9 cellular contexts compared by ENCODE assay signal in the genomic region with DNA sequence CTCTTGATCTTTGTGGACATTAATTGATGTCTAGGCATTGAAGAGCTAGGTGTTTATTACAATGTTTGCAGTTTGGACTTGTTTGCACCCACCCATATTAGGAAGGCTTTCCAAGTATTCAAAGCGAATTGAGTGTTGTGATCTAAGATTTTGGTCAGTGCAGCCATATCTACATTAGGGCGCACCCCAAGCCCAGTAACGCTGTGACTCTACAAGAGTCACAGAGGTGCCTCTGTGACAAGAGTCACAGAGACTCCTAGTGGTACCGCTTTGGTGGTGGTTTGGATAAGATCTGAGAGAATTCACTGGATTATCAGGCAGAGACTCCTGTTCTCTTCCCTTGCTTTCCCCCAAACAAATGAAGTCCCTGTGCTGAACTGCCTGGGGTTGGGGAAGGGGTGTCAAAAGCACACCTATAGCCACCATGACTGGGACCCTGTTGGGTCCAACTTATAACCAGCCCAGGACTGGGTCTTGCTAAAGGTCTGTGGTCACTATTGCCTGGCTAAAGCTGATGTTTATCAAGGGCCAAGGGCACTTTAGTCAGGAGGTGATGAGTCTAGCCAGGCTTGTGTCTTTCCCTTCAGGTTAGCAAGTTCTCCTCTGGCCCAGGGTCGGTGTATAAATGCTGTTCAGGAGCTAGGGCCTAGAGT.
DNase-seq lines count a peak whose midpoint lies in the region; ATAC-seq and TF ChIP-seq lines count a peak whose summit lies in the region.
"Had no signal": no experiment of that assay in that cellular context is flagged by ENCODE, and none has a peak within 500 bp of the region (broad histone marks: within the 10 kb centered on the region; RNA-seq: fewer than 3 reads in every experiment).

No MANE protein-coding gene starts in this region.

- H3K4me2 ChIP-seq in Karpas-422 (ENCODE audit: low read depth, low read length, poor library complexity, severe bottlenecking), result no peak overlapping the region
- H3K4me2 ChIP-seq in SU-DHL-6 (ENCODE audit: low read depth, low read length, poor library complexity, severe bottlenecking), result no peak overlapping the region

- in situ Hi-C loops in ACHN (cut with HindIII; ENCODE audit: low pct_ligation_motif_present, low pct_unique_long_range_greater_than_20kb, low sequenced_read_pairs), result no loop called here
- in situ Hi-C loops in HAP-1 (cut with MboI; ENCODE audit: low sequenced_read_pairs), result no loop called here
- in situ Hi-C loops in gastrocnemius medialis (cut with MboI; ENCODE audit: low sequenced_read_pairs in 4 of 4), result no loop called here

- H3K9me3 Mint-ChIP-seq in activated T-cell treated with anti-CD3 and anti-CD28 coated beads, Interleukin-2, amount 50 U/mL, for 24 hours, result peaks cover 5% of the 10 kb centered on the region

- H3K36me3 ChIP-seq in HAP-1 (replicated peaks), result no peaks in the 10 kb centered on the region
- no peaks in the 10 kb centered on the region for H3K36me3 ChIP-seq in Karpas-422 (ENCODE audit: insufficient read depth, low read length)
- no peaks in the 10 kb centered on the region for H3K36me3 ChIP-seq in SU-DHL-6 (ENCODE audit: low read length)
- no peaks in the 10 kb centered on the region for H3K36me3 ChIP-seq in gastrocnemius medialis

- no peaks in the 10 kb centered on the region for H3K36me3 Mint-ChIP-seq in activated T-cell treated with anti-CD3 and anti-CD28 coated beads, Interleukin-2, amount 50 U/mL, for 24 hours (ENCODE audit: low read depth)
- H3K36me3 Mint-ChIP-seq: IgD-negative memory B cell had no signal

- H3K9me3 ChIP-seq in HAP-1 (no peaks in the 10 kb centered on the region), Karpas-422 (ENCODE audit: low read length) (no peaks in the 10 kb centered on the region), SU-DHL-6 (ENCODE audit: insufficient read depth, low read length) (no peaks in the 10 kb centered on the region), gastrocnemius medialis (no peaks in the 10 kb centered on the region)

- H3F3A ChIP-seq in SU-DHL-6 (ENCODE audit: insufficient read depth), result no peaks in the 10 kb centered on the region

- H3K4me3 ChIP-seq in GM12864 (ENCODE audit: low read depth, low read length) (no peak overlapping the region), HAP-1 (no peak overlapping the region), Karpas-422 (ENCODE audit: low read length) (no peak overlapping the region), SU-DHL-6 (ENCODE audit: insufficient read depth, low read length, poor library complexity, severe bottlenecking) (no peak overlapping the region), gastrocnemius medialis (no peak overlapping the region)

- H3K27me3 Mint-ChIP-seq in activated T-cell treated with anti-CD3 and anti-CD28 coated beads, Interleukin-2, amount 50 U/mL, for 24 hours, result no peaks in the 10 kb centered on the region
- H3K27me3 Mint-ChIP-seq: IgD-negative memory B cell had no signal

- DNase-seq in ACHN (peak; percentile 15), GM12864 (ENCODE audit: low read depth) (peak; percentile 13), HAP-1 (ENCODE audit: low spot score in 2 of 2) (peak; percentile 74 to 77), Karpas-422 (peak; percentile 83), hepatic stellate cell (ENCODE audit: low spot score) (peak; percentile 38), gastrocnemius medialis (no peak)
- no peak for DNase-seq in activated T-cell treated with anti-CD3 and anti-CD28 coated beads, Interleukin-2, amount 50 U/mL, for 24 hours

- no peak for ATAC-seq in gastrocnemius medialis

- TF ChIP-seq POLR2A in gastrocnemius medialis (IDR thresholded peaks at IDR 0.05), result no peak

- H3K27ac Mint-ChIP-seq in activated T-cell treated with anti-CD3 and anti-CD28 coated beads, Interleukin-2, amount 50 U/mL, for 24 hours, result no peak overlapping the region

- no peaks in the 10 kb centered on the region for H3K79me2 ChIP-seq in Karpas-422 (ENCODE audit: low read length)
- no peaks in the 10 kb centered on the region for H3K79me2 ChIP-seq in SU-DHL-6 (ENCODE audit: insufficient read depth, low read length)

- no peak overlapping the region for H3K4me3 Mint-ChIP-seq in activated T-cell treated with anti-CD3 and anti-CD28 coated beads, Interleukin-2, amount 50 U/mL, for 24 hours
- H3K4me3 Mint-ChIP-seq: IgD-negative memory B cell had no signal

- no peaks in the 10 kb centered on the region for H3K27me3 ChIP-seq in HAP-1 (ENCODE audit: low read depth)
- no peaks in the 10 kb centered on the region for H3K27me3 ChIP-seq in Karpas-422 (ENCODE audit: low read length)
- no peaks in the 10 kb centered on the region for H3K27me3 ChIP-seq in SU-DHL-6 (ENCODE audit: low read length)
- H3K27me3 ChIP-seq in gastrocnemius medialis, result no peaks in the 10 kb centered on the region

- no peaks in the 10 kb centered on the region for H3K9me2 ChIP-seq in Karpas-422 (replicated peaks; ENCODE audit: insufficient read depth, low read length)
- no peaks in the 10 kb centered on the region for H3K9me2 ChIP-seq in SU-DHL-6 (replicated peaks; ENCODE audit: insufficient read depth, low read length)

- TF ChIP-seq CTCF in GM12864 (IDR thresholded peaks at IDR 0.05; ENCODE audit: low read depth, low read length, missing control alignments) (peak; percentile 69), SU-DHL-6 (IDR thresholded peaks at IDR 0.05; ENCODE audit: insufficient read depth, low read length, poor library complexity, severe bottlenecking) (peak; percentile 38), gastrocnemius medialis (IDR thresholded peaks at IDR 0.05 in 4 of 5, conservative IDR thresholded peaks at IDR 0.05 in 1 of 5) (no peak)

- H2AFZ ChIP-seq in Karpas-422 (ENCODE audit: low read length), result no peak overlapping the region
- no peak overlapping the region for H2AFZ ChIP-seq in SU-DHL-6 (ENCODE audit: low read depth, low read length, severe bottlenecking)

- H3K27ac ChIP-seq in Karpas-422 (ENCODE audit: low read length) (no peak overlapping the region), SU-DHL-6 (ENCODE audit: low read depth, low read length) (no peak overlapping the region), gastrocnemius medialis (no peak overlapping the region)

- H3K4me1 Mint-ChIP-seq in activated T-cell treated with anti-CD3 and anti-CD28 coated beads, Interleukin-2, amount 50 U/mL, for 24 hours (ENCODE audit: low read depth), result no peaks in the 10 kb centered on the region
- H3K4me1 Mint-ChIP-seq: IgD-negative memory B cell had no signal

- H3K9ac ChIP-seq in Karpas-422 (ENCODE audit: low read length) (no peak overlapping the region), SU-DHL-6 (ENCODE audit: low read length) (no peak overlapping the region)

- H4K20me1 ChIP-seq in Karpas-422 (ENCODE audit: insufficient read depth, low read depth, low read length), result no peaks in the 10 kb centered on the region
- no peaks in the 10 kb centered on the region for H4K20me1 ChIP-seq in SU-DHL-6 (ENCODE audit: low read depth, low read length)

- H3K4me1 ChIP-seq in HAP-1, result no peaks in the 10 kb centered on the region
- no peaks in the 10 kb centered on the region for H3K4me1 ChIP-seq in Karpas-422 (ENCODE audit: low read length)
- H3K4me1 ChIP-seq in gastrocnemius medialis, result no peaks in the 10 kb centered on the region

- intact Hi-C loops in gastrocnemius medialis (cut with DNase I; ENCODE audit: low total_unique reads), result no loop called here

Comparison
In these comparisons a context has a peak if more than half of its experiments do, and no peak if none do; other contexts are left out.
1. DNase-seq: peak in ACHN (single experiment), GM12864 (single experiment), HAP-1 (2 of 2), Karpas-422 (single experiment) and hepatic stellate cell (single experiment); none in gastrocnemius medialis (0 of 2) and activated T-cell treated with anti-CD3 and anti-CD28 coated beads, Interleukin-2, amount 50 U/mL, for 24 hours (single experiment).
2. CTCF ChIP-seq: peak in GM12864 (single experiment) and SU-DHL-6 (single experiment); none in gastrocnemius medialis (0 of 5).